In the genomic region with DNA sequence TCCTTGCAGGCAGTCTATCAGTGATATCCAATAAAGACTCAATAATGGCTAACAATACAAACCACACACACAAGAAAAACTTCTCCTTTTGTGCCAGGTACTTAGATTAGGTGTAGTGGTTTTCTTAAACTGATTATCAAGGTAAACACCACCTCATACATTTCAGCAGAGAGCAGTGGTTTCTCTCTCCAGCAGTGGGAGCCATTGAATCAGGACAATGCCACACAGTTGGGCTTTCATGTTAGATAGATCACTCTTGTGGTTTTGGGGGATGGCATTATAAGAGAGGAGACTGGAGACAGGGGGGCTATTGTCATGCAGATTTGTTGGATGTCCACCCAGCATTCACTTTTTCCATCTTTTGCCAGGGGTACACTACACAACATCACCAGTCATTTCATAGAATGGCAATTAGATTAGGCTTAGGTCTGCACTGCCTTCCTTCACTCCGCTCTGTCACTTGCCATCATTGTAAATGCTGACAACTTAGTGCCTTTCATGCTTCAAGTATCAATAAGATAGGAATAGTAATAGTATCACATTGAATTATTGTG, we compare ENCODE assay signal across 9 cellular contexts. TPM values are rescaled to one million over a fixed set of nuclear protein-coding genes. Genes with fewer than 3 reads are reported as not detected.
DNase-seq lines count a peak whose midpoint lies in the region; ATAC-seq and TF ChIP-seq lines count a peak whose summit lies in the region.
"Had no signal": no experiment of that assay in that cellular context is flagged by ENCODE, and none has a peak within 500 bp of the region (broad histone marks: within the 10 kb centered on the region; RNA-seq: fewer than 3 reads in every experiment).

No MANE protein-coding gene starts in this region.

- H3K9me3 ChIP-seq in HEK293 (ENCODE audit: control insufficient read depth, insufficient read depth, low read depth, low read length) (no peaks in the 10 kb centered on the region), osteoblast (ENCODE audit: low read depth, low read length) (no peaks in the 10 kb centered on the region), MG63 (no peaks in the 10 kb centered on the region)
- H3K9me3 ChIP-seq: neutrophil had no signal

- no peaks in the 10 kb centered on the region for H3K79me2 ChIP-seq in osteoblast (ENCODE audit: insufficient read depth, low read length)

- H3K4me1 ChIP-seq in HEK293 (ENCODE audit: control insufficient read depth, insufficient read depth, low read length) (no peaks in the 10 kb centered on the region), osteoblast (ENCODE audit: insufficient read depth, low read length) (no peaks in the 10 kb centered on the region)

- no peak overlapping the region for H3K4me2 ChIP-seq in osteoblast (ENCODE audit: insufficient read depth, low read length)

- H3K36me3 ChIP-seq in HEK293 (ENCODE audit: control insufficient read depth in 2 of 2, insufficient read depth in 1 of 2, low read length in 2 of 2) (no peaks in the 10 kb centered on the region), osteoblast (ENCODE audit: insufficient read depth, low read length) (no peaks in the 10 kb centered on the region), MG63 (no peaks in the 10 kb centered on the region)
- H3K36me3 ChIP-seq: neutrophil had no signal

- no peaks in the 10 kb centered on the region for H3K27me3 ChIP-seq in osteoblast (ENCODE audit: insufficient read depth, low read length)
- no peaks in the 10 kb centered on the region for H3K27me3 ChIP-seq in MG63

- DNase-seq in NCI-H345 (lab: John Stamatoyannopoulos, UW) (peak; percentile 8), NCI-H345 treated with DMSO at 0.1 percent for 48 hours (lab: John Stamatoyannopoulos, UW; ENCODE audit: unreplicated experiment) (no peak), astrocyte of the hippocampus (ENCODE audit: low read depth, low spot score) (peak; percentile 20), osteoblast (ENCODE audit: insufficient read length, low spot score, missing footprints) (no peak), MG63 (no peak), Right ventricle myocardium inferior (ENCODE audit: missing footprints) (no peak)

- H3K27ac ChIP-seq in HEK293 (ENCODE audit: extremely low read depth, low read depth, low read length): no peak overlapping the region
- H3K27ac ChIP-seq in osteoblast (ENCODE audit: low read depth, low read length): no peak overlapping the region
- H3K27ac ChIP-seq: neutrophil had no signal

- ATAC-seq in HG02885 (IDR thresholded peaks at IDR 0.05; ENCODE audit: poor library complexity, unreplicated experiment): no peak
- no peak for ATAC-seq in Right ventricle myocardium inferior

- POLR2A ChIA-PET in HEK293 (lab: Yijun Ruan, JAX): no interaction called here

- CTCF ChIA-PET in HEK293 (lab: Yijun Ruan, JAX): interaction anchor here (0.6 to 1.7 kb wide), 3 partner anchors 11 to 80 kb away, joined by 3 to 5 read pairs (median 3); no protein-coding TSS in a partner anchor

- intact Hi-C loops in Right ventricle myocardium inferior (cut with DNase I): no loop called here

- H4K20me1 ChIP-seq in osteoblast (ENCODE audit: insufficient read depth, low read length): no peaks in the 10 kb centered on the region

- H3K4me3 ChIP-seq in HEK293 (ENCODE audit: low read depth, low read length): no peak overlapping the region
- no peak overlapping the region for H3K4me3 ChIP-seq in osteoblast (ENCODE audit: insufficient read depth, low read length)
- H3K4me3 ChIP-seq in MG63: no peak overlapping the region

- H2AFZ ChIP-seq in osteoblast (ENCODE audit: low read length): no peak overlapping the region

- TF ChIP-seq CTCF in HEK293 (tag by site-specific recombination; IDR thresholded peaks at IDR 0.05) (0 out of 2 replicates have a peak, but pooled peaks have one; percentile 33), osteoblast (IDR thresholded peaks at IDR 0.05; ENCODE audit: extremely low read depth, low read depth, low read length) (peak; percentile 66)

TF ChIP-seq in HEK293, 187 proteins besides CTCF, POLR2A, EP300 and RAD21:
- TF ChIP-seq ZNF248 (tag by site-specific recombination; IDR thresholded peaks at IDR 0.05) (no peak), OSR2 (tag by site-specific recombination; IDR thresholded peaks at IDR 0.05) (no peak), ZNF692 (tag by site-specific recombination; IDR thresholded peaks at IDR 0.05) (no peak)
- TF ChIP-seq, protein P1, sequence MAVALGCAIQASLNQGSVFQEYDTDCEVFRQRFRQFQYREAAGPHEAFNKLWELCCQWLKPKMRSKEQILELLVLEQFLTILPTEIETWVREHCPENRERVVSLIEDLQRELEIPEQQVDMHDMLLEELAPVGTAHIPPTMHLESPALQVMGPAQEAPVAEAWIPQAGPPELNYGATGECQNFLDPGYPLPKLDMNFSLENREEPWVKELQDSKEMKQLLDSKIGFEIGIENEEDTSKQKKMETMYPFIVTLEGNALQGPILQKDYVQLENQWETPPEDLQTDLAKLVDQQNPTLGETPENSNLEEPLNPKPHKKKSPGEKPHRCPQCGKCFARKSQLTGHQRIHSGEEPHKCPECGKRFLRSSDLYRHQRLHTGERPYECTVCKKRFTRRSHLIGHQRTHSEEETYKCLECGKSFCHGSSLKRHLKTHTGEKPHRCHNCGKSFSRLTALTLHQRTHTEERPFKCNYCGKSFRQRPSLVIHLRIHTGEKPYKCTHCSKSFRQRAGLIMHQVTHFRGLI (tag by site-specific recombination; IDR thresholded peaks at IDR 0.05): no peak
TF ChIP-seq in HEK293: peak in this region for 0.

RNA-seq across cellular contexts. Expression of gene IRS1, which starts 13.6 kb away (rescaled TPM):
- total RNA-seq in osteoblast: 24.5 and 27.9 TPM in 2 replicates
- 5.1 and 5.6 TPM in 2 replicates for total RNA-seq in MG63 (2014; rRNA removed; shearing (Covaris generic); ENCODE audit: low replicate concordance)
- total RNA-seq in Right ventricle myocardium inferior: 15.9 TPM

RNA-seq across cellular contexts. Expression of gene RHBDD1, which starts 22.6 kb away (rescaled TPM):
- total RNA-seq in osteoblast: 24.2 and 25.3 TPM in 2 replicates
- 5.1 and 19.6 TPM in 2 replicates for total RNA-seq in MG63 (2014; rRNA removed; shearing (Covaris generic); ENCODE audit: low replicate concordance)
- 30.5 TPM for total RNA-seq in Right ventricle myocardium inferior

Comparison
In these comparisons a context has a peak if more than half of its experiments do, and no peak if none do; other contexts are left out.
1. DNase-seq: peak in NCI-H345 (single experiment) and astrocyte of the hippocampus (single experiment); none in NCI-H345 treated with DMSO at 0.1 percent for 48 hours (single experiment), osteoblast (single experiment), MG63 (single experiment) and Right ventricle myocardium inferior (single experiment).